8 cellular contexts compared by ENCODE assay signal in the genomic region with DNA sequence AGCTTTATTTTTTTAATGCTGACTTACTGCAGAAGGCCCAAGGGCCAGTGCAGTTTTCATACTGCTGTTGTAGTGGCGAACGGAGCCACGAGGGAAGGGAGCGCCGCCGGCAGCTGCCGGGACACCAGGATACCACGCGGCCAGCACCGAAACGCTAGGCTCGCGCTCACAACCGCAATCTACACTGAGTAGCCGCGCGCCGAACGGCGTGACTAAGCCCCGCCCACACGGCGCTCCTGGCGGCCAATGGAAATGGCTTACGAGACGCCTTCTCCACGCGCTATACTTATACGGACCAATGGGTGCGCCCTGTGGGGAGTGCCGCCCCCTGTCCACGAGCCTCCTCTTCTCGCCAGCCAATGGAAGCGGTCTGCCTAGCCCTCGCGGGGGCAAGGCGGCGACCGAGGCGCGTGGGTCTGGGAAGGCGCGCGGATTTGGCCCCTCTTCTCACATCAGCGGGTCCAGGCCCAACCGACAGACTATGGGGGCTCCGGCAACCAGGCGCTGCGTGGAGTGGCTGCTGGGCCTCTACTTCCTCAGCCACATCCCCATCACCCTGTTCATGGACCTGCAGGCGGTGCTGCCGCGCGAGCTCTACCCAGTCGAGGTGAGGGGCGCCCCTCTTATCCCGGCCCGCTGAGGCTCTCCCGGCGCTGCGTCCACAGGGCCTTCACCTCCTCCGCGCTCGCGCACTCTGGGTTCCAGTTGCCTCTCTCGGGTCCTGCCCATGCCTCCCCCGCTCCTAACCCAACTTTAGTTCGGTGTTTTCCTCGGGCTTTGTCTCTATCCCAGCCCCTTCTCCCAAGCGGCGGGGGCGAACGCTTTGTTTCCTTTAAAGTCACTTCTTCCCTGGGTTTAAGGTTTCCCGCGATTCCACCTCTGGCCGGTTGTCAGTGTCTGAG. TPM values are rescaled to one million over a fixed set of nuclear protein-coding genes. Genes with fewer than 3 reads are reported as not detected.
DNase-seq lines count a peak whose midpoint lies in the region; ATAC-seq, FAIRE-seq and TF ChIP-seq lines count a peak whose summit lies in the region.

TSS of gene TMEM97 (plus strand) at position 442 of the 902 bp plus-strand sequence. CDS start at position 482, 40 bp downstream.

- WGBS in pancreas, 2 donors, result 0% methylated on average over 61 to 75 of the region's 75 CpGs

- peak within 1 kb of the TSS; percentile 90 for H3K4me2 ChIP-seq in SU-DHL-6 (ENCODE audit: low read depth, low read length, poor library complexity, severe bottlenecking)

- H3K79me2 ChIP-seq in SU-DHL-6 (ENCODE audit: insufficient read depth, low read length), result peaks cover 50% of the 10 kb centered on the region

- peak; percentile 98 to 99 (median 98) for DNase-seq in NCI-H1417 (lab: John Stamatoyannopoulos, UW)
- peak; percentile 97 for DNase-seq in activated naive CD8-positive, alpha-beta T cell treated with anti-CD3 and anti-CD28 coated beads for 36 hours
- peak; percentile 98 for DNase-seq in Right ventricle myocardium inferior (ENCODE audit: missing footprints)
- peak; percentile 96 to 99 (median 97) for DNase-seq in pancreas
- DNase-seq in tibial artery, result peak; percentile 94 to 96

- peaks cover 7% of the 10 kb centered on the region; the same call in 1 of the 2 replicates for H4K20me1 ChIP-seq in SU-DHL-6 (ENCODE audit: low read depth, low read length)

- no peaks in the 10 kb centered on the region for H3K36me3 ChIP-seq in SU-DHL-6 (ENCODE audit: low read length)
- no peaks in the 10 kb centered on the region for H3K36me3 ChIP-seq in pancreas
- no peaks in the 10 kb centered on the region for H3K36me3 ChIP-seq in tibial artery

- no peaks in the 10 kb centered on the region for H3K9me3 ChIP-seq in SU-DHL-6 (ENCODE audit: insufficient read depth, low read length)
- no peaks in the 10 kb centered on the region for H3K9me3 ChIP-seq in pancreas
- H3K9me3 ChIP-seq in tibial artery, result no peaks in the 10 kb centered on the region

- no peaks in the 10 kb centered on the region for H3K27me3 Mint-ChIP-seq in activated naive CD8-positive, alpha-beta T cell treated with anti-CD3 and anti-CD28 coated beads for 36 hours

- H3K4me3 ChIP-seq in GM12875 (ENCODE audit: low read depth, low read length) (peak within 1 kb of the TSS; percentile 96), SU-DHL-6 (ENCODE audit: insufficient read depth, low read length, poor library complexity, severe bottlenecking) (peak within 1 kb of the TSS; percentile 92), pancreas (peak within 1 kb of the TSS; percentile 43 to 80 (median 72)), tibial artery (peak within 1 kb of the TSS; percentile 56 to 81)

- no peaks in the 10 kb centered on the region for H3K9me3 Mint-ChIP-seq in activated naive CD8-positive, alpha-beta T cell treated with anti-CD3 and anti-CD28 coated beads for 36 hours

- TF ChIP-seq CTCF in GM12875 (IDR thresholded peaks at IDR 0.05; ENCODE audit: borderline replicate concordance, insufficient read depth, low read depth, low read length) (no peak), SU-DHL-6 (IDR thresholded peaks at IDR 0.05; ENCODE audit: insufficient read depth, low read length, poor library complexity, severe bottlenecking) (no peak), pancreas (IDR thresholded peaks at IDR 0.05) (no peak), tibial artery (IDR thresholded peaks at IDR 0.05) (no peak)

- peak within 1 kb of the TSS; percentile 82 for H3K27ac Mint-ChIP-seq in activated naive CD8-positive, alpha-beta T cell treated with anti-CD3 and anti-CD28 coated beads for 36 hours

- H3K27me3 ChIP-seq in SU-DHL-6 (ENCODE audit: low read length) (no peaks in the 10 kb centered on the region), pancreas (no peaks in the 10 kb centered on the region), tibial artery (no peaks in the 10 kb centered on the region)

- peak within 1 kb of the TSS; percentile 52 for H2AFZ ChIP-seq in SU-DHL-6 (ENCODE audit: low read depth, low read length, severe bottlenecking)

- peaks cover 31% of the 10 kb centered on the region for H3K36me3 Mint-ChIP-seq in activated naive CD8-positive, alpha-beta T cell treated with anti-CD3 and anti-CD28 coated beads for 36 hours

- H3K4me1 Mint-ChIP-seq in activated naive CD8-positive, alpha-beta T cell treated with anti-CD3 and anti-CD28 coated beads for 36 hours, result peaks cover 33% of the 10 kb centered on the region

- H3K9me2 ChIP-seq in SU-DHL-6 (replicated peaks; ENCODE audit: insufficient read depth, low read length), result no peaks in the 10 kb centered on the region

- H3K9ac ChIP-seq in SU-DHL-6 (ENCODE audit: low read length), result peak within 1 kb of the TSS; percentile 91

- H3K4me3 Mint-ChIP-seq in activated naive CD8-positive, alpha-beta T cell treated with anti-CD3 and anti-CD28 coated beads for 36 hours, result peak within 1 kb of the TSS; percentile 87

- intact Hi-C loops in Right ventricle myocardium inferior (cut with DNase I) (loop anchor here (1.0 kb wide), 1 partner anchor 15 kb away; no protein-coding TSS in a partner anchor), pancreas (cut with DNase I) (no loop called here), tibial artery (cut with DNase I; ENCODE audit: low total_unique reads) (no loop called here)

- ATAC-seq in HG02763 (IDR thresholded peaks at IDR 0.05; ENCODE audit: unreplicated experiment) (peak; percentile 94), Right ventricle myocardium inferior (peak; percentile 100), pancreas (peak; percentile 86 to 96 (median 93))

- peak within 1 kb of the TSS; percentile 56 for H3K27ac ChIP-seq in SU-DHL-6 (ENCODE audit: low read depth, low read length)
- peak within 1 kb of the TSS; percentile 84 to 97 (median 92) for H3K27ac ChIP-seq in pancreas
- peak within 1 kb of the TSS; percentile 42 to 44 for H3K27ac ChIP-seq in tibial artery

- FAIRE-seq in pancreas (lab: Jason Lieb, UNC), result peak; percentile 41

- peaks cover 4 to 21% (median 20%) of the 10 kb centered on the region in 3 donors for H3K4me1 ChIP-seq in pancreas
- H3K4me1 ChIP-seq in tibial artery, result peaks cover 0 to 22% (median 13%) of the 10 kb centered on the region in 4 donors

- no peaks in the 10 kb centered on the region for H3F3A ChIP-seq in SU-DHL-6 (ENCODE audit: insufficient read depth)

RNA-seq across cellular contexts. Expression of gene TMEM97, which starts in this region (rescaled TPM):
- total RNA-seq in activated naive CD8-positive, alpha-beta T cell treated with anti-CD3 and anti-CD28 coated beads for 36 hours, result 10 to 100 TPM; 58.1 to 58.2 TPM
- total RNA-seq in Right ventricle myocardium inferior (2.3 TPM), pancreas (100 to 1,000 TPM in 4 of 6 donors, 10 to 100 TPM in 2; 73.9 to 129 (median 113) TPM)
- 10 to 100 TPM; 13.1 to 17.2 TPM for polyA plus RNA-seq in pancreas

Comparison
In these comparisons a context has a peak if more than half of its experiments do, and no peak if none do; other contexts are left out.
1. Peak in every context shown above with its lines: DNase-seq, ATAC-seq, H3K4me3 ChIP-seq and H3K27ac ChIP-seq.
2. RNA of gene TMEM97 (total RNA-seq): 73.9 to 129 TPM in pancreas and 58.1 to 58.2 TPM in activated naive CD8-positive, alpha-beta T cell treated with anti-CD3 and anti-CD28 coated beads for 36 hours; 2.3 TPM in Right ventricle myocardium inferior (single experiment); every median in the first group is over 10 times any median in the second.